Comparison of ENCODE assay signal across 8 cellular contexts in the genomic region with DNA sequence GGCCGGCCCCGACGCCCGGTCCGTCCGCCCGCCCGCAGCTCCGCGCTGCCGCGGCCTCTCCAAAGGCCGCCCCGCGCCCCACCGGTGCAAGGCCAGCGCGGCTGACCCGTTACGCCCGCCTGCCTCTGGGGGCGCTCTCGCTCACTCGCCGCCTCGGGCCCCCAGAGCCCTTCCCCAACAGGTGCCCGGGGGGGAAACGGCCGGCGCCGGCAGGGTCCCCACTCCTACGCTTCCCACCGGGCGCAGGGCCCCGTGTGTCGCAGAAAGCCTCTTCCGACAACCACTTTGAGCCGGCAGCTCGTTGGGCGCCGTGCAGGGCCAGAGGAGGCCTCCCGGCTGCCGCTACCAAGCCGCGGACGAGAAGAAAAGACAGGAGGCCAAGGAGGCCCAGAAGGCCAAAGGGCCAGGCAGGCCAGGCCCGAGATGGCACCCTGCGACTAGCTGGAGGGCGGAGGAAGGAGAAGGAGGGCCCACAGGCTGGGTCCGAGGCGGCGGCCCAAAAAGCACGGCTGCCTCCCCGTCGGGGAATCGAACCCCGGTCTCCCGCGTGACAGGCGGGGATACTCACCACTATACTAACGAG.
DNase-seq lines count a peak whose midpoint lies in the region; ATAC-seq and TF ChIP-seq lines count a peak whose summit lies in the region.

No MANE protein-coding gene starts in this region.

- H3K27ac ChIP-seq in Karpas-422 (ENCODE audit: low read length): no peak overlapping the region

- no peaks in the 10 kb centered on the region for H4K20me1 ChIP-seq in Karpas-422 (ENCODE audit: insufficient read depth, low read depth, low read length)

- H3K27me3 Mint-ChIP-seq in progenitor cell of endocrine pancreas: peaks cover 52% of the 10 kb centered on the region

- peaks cover 1% of the 10 kb centered on the region for H3K4me1 Mint-ChIP-seq in progenitor cell of endocrine pancreas (ENCODE audit: low read depth)

- no peaks in the 10 kb centered on the region for H3K9me3 ChIP-seq in Karpas-422 (ENCODE audit: low read length)

- H2AFZ ChIP-seq in Karpas-422 (ENCODE audit: low read length): peak overlapping the region; percentile 86

- H3K4me1 ChIP-seq in Karpas-422 (ENCODE audit: low read length): peaks cover 5% of the 10 kb centered on the region

- H3K79me2 ChIP-seq in Karpas-422 (ENCODE audit: low read length): no peaks in the 10 kb centered on the region

- H3K4me3 Mint-ChIP-seq in progenitor cell of endocrine pancreas (ENCODE audit: low read depth): peak overlapping the region; percentile 79

- DNase-seq in Karpas-422 (peak; percentile 88), globus pallidus (ENCODE audit: low spot score) (peak; percentile 48), progenitor cell of endocrine pancreas (ENCODE audit: low spot score, unreplicated experiment) (peak; percentile 58), NCI-H187 treated with DMSO at 0.1 percent for 48 hours (lab: John Stamatoyannopoulos, UW) (no peak)
- peak; percentile 85 to 88 for DNase-seq in activated T-cell treated with anti-CD3 and anti-CD28 coated beads, Interleukin-2, amount 50 U/mL, for 48 hours

- H3K9ac ChIP-seq in Karpas-422 (ENCODE audit: low read length): peak overlapping the region; percentile 79

- no peaks in the 10 kb centered on the region for H3K27me3 ChIP-seq in Karpas-422 (ENCODE audit: low read length)

- peak overlapping the region; percentile 79 for H3K4me3 ChIP-seq in Karpas-422 (ENCODE audit: low read length)

- peak overlapping the region; percentile 74 for H3K27ac Mint-ChIP-seq in progenitor cell of endocrine pancreas

- ATAC-seq in GM18498 (IDR thresholded peaks at IDR 0.05; ENCODE audit: unreplicated experiment): peak; percentile 44
- ATAC-seq in GM18519 (IDR thresholded peaks at IDR 0.05; ENCODE audit: low FRiP score, unreplicated experiment): no peak
- ATAC-seq in HG02840 (IDR thresholded peaks at IDR 0.05; ENCODE audit: low FRiP score, unreplicated experiment): no peak

- peak overlapping the region; percentile 80 for H3K4me2 ChIP-seq in Karpas-422 (ENCODE audit: low read depth, low read length, poor library complexity, severe bottlenecking)

- H3K9me2 ChIP-seq in Karpas-422 (replicated peaks; ENCODE audit: insufficient read depth, low read length): no peaks in the 10 kb centered on the region

- TF ChIP-seq CTCF in progenitor cell of endocrine pancreas (IDR thresholded peaks at IDR 0.05; ENCODE audit: unreplicated experiment): peak; percentile 57

- H3K36me3 Mint-ChIP-seq in progenitor cell of endocrine pancreas (ENCODE audit: insufficient read depth): no peaks in the 10 kb centered on the region

- H3K36me3 ChIP-seq in Karpas-422 (ENCODE audit: insufficient read depth, low read length): no peaks in the 10 kb centered on the region

- no peaks in the 10 kb centered on the region for H3K9me3 Mint-ChIP-seq in progenitor cell of endocrine pancreas (ENCODE audit: low read depth)
